In the genomic region with DNA sequence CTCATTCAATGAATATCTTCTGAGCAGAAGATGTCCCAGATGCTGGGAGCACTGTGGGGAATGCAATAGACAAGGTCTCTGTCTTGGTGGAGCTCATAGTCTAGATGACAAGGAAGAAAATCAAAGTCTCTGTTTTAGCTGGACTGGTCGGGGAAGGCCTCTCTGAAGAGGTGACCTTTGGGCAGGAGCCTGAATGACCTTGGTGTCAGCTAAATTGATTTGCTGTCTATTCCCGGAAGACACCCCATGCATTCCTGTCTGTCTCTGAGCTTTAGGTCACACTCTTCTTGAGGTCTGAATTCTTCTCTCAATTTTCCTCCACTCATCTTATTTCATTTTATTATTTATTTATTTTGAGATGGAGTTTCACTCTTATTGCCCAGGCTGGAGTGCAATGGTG, we compare ENCODE assay signal across 39 cellular contexts. TPM values are rescaled to one million over a fixed set of nuclear protein-coding genes. Genes with fewer than 3 reads are reported as not detected.
"Had no signal": no experiment of that assay in that cellular context is flagged by ENCODE, and none has a peak within 500 bp of the region (broad histone marks: within the 10 kb centered on the region; RNA-seq: fewer than 3 reads in every experiment).

No MANE protein-coding gene starts in this region.

- H3K4me1 ChIP-seq: adrenal gland, ascending aorta, body of pancreas, breast epithelium had no signal

- H3K4me3 ChIP-seq: adrenal gland, ascending aorta, body of pancreas, breast epithelium, cardiac muscle cell had no signal

- H3K36me3 ChIP-seq: adrenal gland, ascending aorta, brain microvascular endothelial cell, breast epithelium, cardiac muscle cell had no signal

- ATAC-seq: activated naive CD4-positive, alpha-beta T cell treated with anti-CD3 and anti-CD28 coated beads, Interleukin-2, amount 50 U/mL, for 72 hours; activated naive CD8-positive, alpha-beta T cell treated with anti-CD3 and anti-CD28 coated beads, Interleukin-2, amount 50 U/mL, for 24 hours; activated T-cell treated with anti-CD3 and anti-CD28 coated beads, Interleukin-2, amount 50 U/mL, for 4 hours; activated T-cell treated with anti-CD3 and anti-CD28 coated beads, Interleukin-2, amount 50 U/mL, for 72 hours; activated T-helper 17 cell treated with anti-CD3 and anti-CD28 coated beads, Interleukin-2, amount 50 U/mL, for 72 hours; body of pancreas had no signal

- H3K27me3 ChIP-seq: adrenal gland, ascending aorta, body of pancreas, brain microvascular endothelial cell, breast epithelium, cardiac muscle cell had no signal

- H3K27ac ChIP-seq: adrenal gland, ascending aorta, body of pancreas, brain microvascular endothelial cell, breast epithelium, cardiac muscle cell had no signal

- H3K9me3 ChIP-seq: adrenal gland, ascending aorta, body of pancreas, breast epithelium had no signal

- DNase-seq: activated effector memory CD4-positive, alpha-beta T cell treated with anti-CD3 and anti-CD28 coated beads, Interleukin-2, amount 50 U/mL, for 16 hours; activated effector memory CD4-positive, alpha-beta T cell treated with Interleukin-2 at 50 U/mL for 16 hours; activated gamma-delta T cell; activated gamma-delta T cell treated with Interleukin-2 at 50 U/mL for 16 hours; activated naive CD4-positive, alpha-beta T cell; activated naive CD4-positive, alpha-beta T cell treated with anti-CD3 and anti-CD28 coated beads for 36 hours; activated naive CD4-positive, alpha-beta T cell treated with anti-CD3 and anti-CD28 coated beads, Interleukin-2, amount 10 ng/mL, durations not matched to agents 7 days and 5 days; activated naive CD4-positive, alpha-beta T cell treated with anti-CD3 and anti-CD28 coated beads, Interleukin-2, amount 50 U/mL, for 16 hours; activated naive CD4-positive, alpha-beta T cell treated with Interleukin-2 at 50 U/mL for 16 hours; activated naive CD8-positive, alpha-beta T cell treated with anti-CD3 and anti-CD28 coated beads for 36 hours; activated naive CD8-positive, alpha-beta T cell treated with anti-CD3 and anti-CD28 coated beads, Interleukin-2, amount 10 ng/mL, durations not matched to agents 7 days and 5 days; activated naive CD8-positive, alpha-beta T cell treated with anti-CD3 and anti-CD28 coated beads, Interleukin-2, amount 50 U/mL, for 24 hours; activated T-cell treated with anti-CD3 and anti-CD28 coated beads, Interleukin-2, amount 50 U/mL, for 1 hour; activated T-cell treated with anti-CD3 and anti-CD28 coated beads, Interleukin-2, amount 50 U/mL, for 24 hours; activated T-cell treated with anti-CD3 and anti-CD28 coated beads, Interleukin-2, amount 50 U/mL, for 4 hours; activated T-cell treated with anti-CD3 and anti-CD28 coated beads, Interleukin-2, amount 50 U/mL, for 48 hours; activated T-cell treated with anti-CD3 and anti-CD28 coated beads, Interleukin-2, amount 50 U/mL, for 72 hours; adrenal gland; amniotic stem cell; amygdala; anterior cingulate cortex; aorta; body of pancreas; brain microvascular endothelial cell; caudate nucleus; central memory CD4-positive, alpha-beta T cell; cerebellar nuclear complex had no signal

- FAIRE-seq: astrocyte, bronchial epithelial cell had no signal

RNA-seq across cellular contexts. Expression of a gene that starts 14.5 kb away (rescaled TPM):
- total RNA-seq: activated naive CD4-positive, alpha-beta T cell treated with anti-CD3 and anti-CD28 coated beads for 36 hours; activated naive CD4-positive, alpha-beta T cell treated with anti-CD3 and anti-CD28 coated beads, Interleukin-2, amount 50 U/mL, for 72 hours; activated naive CD8-positive, alpha-beta T cell treated with anti-CD3 and anti-CD28 coated beads for 36 hours; activated naive CD8-positive, alpha-beta T cell treated with anti-CD3 and anti-CD28 coated beads, Interleukin-2, amount 10 ng/mL, durations not matched to agents 7 days and 5 days; activated T-cell treated with anti-CD3 and anti-CD28 coated beads, Interleukin-2, amount 50 U/mL, for 4 hours; activated T-cell treated with anti-CD3 and anti-CD28 coated beads, Interleukin-2, amount 50 U/mL, for 72 hours; activated T-helper 1 cell treated with anti-CD3 and anti-CD28 coated beads, Interleukin-12 subunit alpha, Interleukin-12 subunit beta, Interleukin-2, Interleukin-4 antibody, amounts not matched to agents 30 ng/mL and 10 ng/mL and 1 ng/mL, durations not matched to agents 14 hours and 24 hours and 36 hours; activated T-helper 17 cell treated with anti-CD3 and anti-CD28 coated beads, Interleukin-2, amount 50 U/mL, for 72 hours; activated T-helper 2 cell treated with anti-CD3 and anti-CD28 coated beads, Interferon-gamma antibody, Interleukin-2, Interleukin-4, amounts not matched to agents 10 μg/mL and 5 μg/mL and 100 μg/mL, durations not matched to agents 14 hours and 24 hours and 36 hours; adrenal gland; aorta; ascending aorta; astrocyte; body of pancreas; cardiac muscle cell; cardiac septum; cerebellum; chondrocyte had no signal
- polyA plus RNA-seq: aorta, cardiac muscle cell had no signal
